11 cellular contexts compared by ENCODE assay signal in the genomic region with DNA sequence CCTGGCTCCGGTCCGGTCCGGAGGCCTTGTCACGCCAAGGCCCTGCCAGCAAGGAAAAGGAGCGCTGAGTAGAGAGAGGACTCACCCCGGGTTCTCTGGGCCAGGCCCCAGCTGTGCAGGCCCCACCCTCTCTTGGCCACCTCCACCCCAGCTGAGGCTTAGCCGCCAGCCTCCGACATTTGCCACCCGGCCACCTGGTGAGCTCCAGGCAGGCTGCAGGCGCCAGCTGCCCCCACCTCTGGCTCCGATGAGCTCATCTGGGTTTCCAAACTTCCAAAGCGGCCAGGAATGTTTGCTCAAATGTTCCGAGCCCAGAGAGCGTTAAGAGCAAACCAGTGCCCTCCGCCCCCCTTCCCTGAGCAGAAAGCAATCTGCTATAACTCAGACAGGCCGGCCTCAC. TPM values are rescaled to one million over a fixed set of nuclear protein-coding genes. Genes with fewer than 3 reads are reported as not detected.
DNase-seq lines count a peak whose midpoint lies in the region; ATAC-seq and TF ChIP-seq lines count a peak whose summit lies in the region.
"Had no signal": no experiment of that assay in that cellular context is flagged by ENCODE, and none has a peak within 500 bp of the region (broad histone marks: within the 10 kb centered on the region; RNA-seq: fewer than 3 reads in every experiment).

No MANE protein-coding gene starts in this region.

- H3K36me3 Mint-ChIP-seq in nephron (ENCODE audit: low read depth) (no peaks in the 10 kb centered on the region), Calu3 (ENCODE audit: insufficient read depth, unreplicated experiment) (no peaks in the 10 kb centered on the region)
- no peaks in the 10 kb centered on the region for H3K36me3 Mint-ChIP-seq in activated CD4-positive, alpha-beta memory T cell treated with anti-CD3 and anti-CD28 coated beads, Interleukin-2, amount 10 ng/mL, durations not matched to agents 7 days and 5 days (ENCODE audit: low read depth)

- no peak for ATAC-seq in HG03432 (IDR thresholded peaks at IDR 0.05; ENCODE audit: unreplicated experiment)

- no peaks in the 10 kb centered on the region for H3K9me3 Mint-ChIP-seq in nephron
- H3K9me3 Mint-ChIP-seq in activated CD4-positive, alpha-beta memory T cell treated with anti-CD3 and anti-CD28 coated beads, Interleukin-2, amount 10 ng/mL, durations not matched to agents 7 days and 5 days, result no peaks in the 10 kb centered on the region
- no peaks in the 10 kb centered on the region for H3K9me3 Mint-ChIP-seq in Calu3 (ENCODE audit: low read depth, unreplicated experiment)
- H3K9me3 Mint-ChIP-seq: CD4-positive, alpha-beta T cell; T-helper 1 cell treated with Interleukin-12 subunit alpha and Interleukin-12 subunit beta and Interleukin-4 antibody, amounts not matched to agents 30 μg/mL and 1 μg/mL, for 36 hours had no signal

- H3K27me3 Mint-ChIP-seq in nephron (ENCODE audit: low read depth), result peaks cover 41% of the 10 kb centered on the region
- H3K27me3 Mint-ChIP-seq in activated CD4-positive, alpha-beta memory T cell treated with anti-CD3 and anti-CD28 coated beads, Interleukin-2, amount 10 ng/mL, durations not matched to agents 7 days and 5 days, result peaks cover 7% of the 10 kb centered on the region
- peaks cover 49% of the 10 kb centered on the region for H3K27me3 Mint-ChIP-seq in Calu3 (ENCODE audit: unreplicated experiment)

- no TSS peak for BruUV-seq in Calu3 (replicated peaks; lab: Mats Ljungman, UMichigan)

- H3K4me3 ChIP-seq in AG09309 (ENCODE audit: control insufficient read depth, low read depth, low read length), result no peak overlapping the region

- POLR2A ChIA-PET in activated CD4-positive, alpha-beta memory T cell treated with anti-CD3 and anti-CD28 coated beads, Interleukin-2, amount 10 ng/mL, durations not matched to agents 7 days and 5 days (lab: Charles Lee), result no interaction called here

- intact Hi-C loops in Calu3 (cut with micrococcal nuclease; ENCODE audit: unreplicated experiment), result no loop called here

- H3K4me1 Mint-ChIP-seq in nephron (peaks cover 33% of the 10 kb centered on the region), Calu3 (ENCODE audit: low read depth, unreplicated experiment) (no peaks in the 10 kb centered on the region)
- no peaks in the 10 kb centered on the region for H3K4me1 Mint-ChIP-seq in activated CD4-positive, alpha-beta memory T cell treated with anti-CD3 and anti-CD28 coated beads, Interleukin-2, amount 10 ng/mL, durations not matched to agents 7 days and 5 days

- TF ChIP-seq CTCF in AG09309 (IDR thresholded peaks at IDR 0.05; ENCODE audit: control insufficient read depth, insufficient read depth, low read depth, low read length, missing control alignments) (no peak), nephron (IDR thresholded peaks at IDR 0.05; ENCODE audit: unreplicated experiment in 3 of 3) (no peak), Calu3 (IDR thresholded peaks at IDR 0.05; ENCODE audit: unreplicated experiment) (no peak)

- peak overlapping the region in 2 of 3 experiments; percentile 76 to 77 for H3K27ac Mint-ChIP-seq in nephron
- no peak overlapping the region for H3K27ac Mint-ChIP-seq in activated CD4-positive, alpha-beta memory T cell treated with anti-CD3 and anti-CD28 coated beads, Interleukin-2, amount 10 ng/mL, durations not matched to agents 7 days and 5 days
- no peak overlapping the region for H3K27ac Mint-ChIP-seq in Calu3 (ENCODE audit: unreplicated experiment)
- H3K27ac Mint-ChIP-seq: CD4-positive, alpha-beta T cell; T-helper 1 cell treated with Interleukin-12 subunit alpha and Interleukin-12 subunit beta and Interleukin-4 antibody, amounts not matched to agents 30 μg/mL and 1 μg/mL, for 36 hours had no signal

- peak; percentile 18 for DNase-seq in AG09309 (ENCODE audit: low read depth)
- DNase-seq in NCI-H2196 (lab: John Stamatoyannopoulos, UW; ENCODE audit: unreplicated experiment), result peak; percentile 53
- peak; percentile 80 for DNase-seq in fibroblast of peridontal ligament (ENCODE audit: extremely low read depth)
- DNase-seq in stimulated activated naive CD4-positive, alpha-beta T cell treated with Interleukin-2 at 50 U/mL for 16 hours (lab: John Stamatoyannopoulos, UW), result no peak
- DNase-seq in activated CD4-positive, alpha-beta memory T cell treated with anti-CD3 and anti-CD28 coated beads, Interleukin-2, amount 10 ng/mL, durations not matched to agents 7 days and 5 days, result no peak
- no peak for DNase-seq in Calu3
- DNase-seq: activated gamma-delta T cell; CD4-positive, alpha-beta T cell had no signal

- H3K4me3 Mint-ChIP-seq in nephron (no peak overlapping the region), Calu3 (ENCODE audit: low read depth, unreplicated experiment) (no peak overlapping the region)
- H3K4me3 Mint-ChIP-seq in activated CD4-positive, alpha-beta memory T cell treated with anti-CD3 and anti-CD28 coated beads, Interleukin-2, amount 10 ng/mL, durations not matched to agents 7 days and 5 days, result no peak overlapping the region
- H3K4me3 Mint-ChIP-seq: CD4-positive, alpha-beta T cell; T-helper 1 cell treated with Interleukin-12 subunit alpha and Interleukin-12 subunit beta and Interleukin-4 antibody, amounts not matched to agents 30 μg/mL and 1 μg/mL, for 36 hours had no signal

- CTCF ChIA-PET in activated CD4-positive, alpha-beta memory T cell treated with anti-CD3 and anti-CD28 coated beads, Interleukin-2, amount 10 ng/mL, durations not matched to agents 7 days and 5 days (lab: Charles Lee), result interaction anchor here (0.6 kb wide), 1 partner anchor 1135 kb away, joined by 5 read pairs; no protein-coding TSS in a partner anchor
- CTCF ChIA-PET in Calu3 (lab: Charles Lee), result interaction anchor here (0.6 to 0.7 kb wide), 2 partner anchors 70 to 431 kb away, joined by 3 read pairs; no protein-coding TSS in a partner anchor

RNA-seq across cellular contexts. Expression of a gene that starts 9.0 kb away (rescaled TPM):
- under 1 TPM; 0.35 to 0.40 TPM for total RNA-seq in activated CD4-positive, alpha-beta memory T cell treated with anti-CD3 and anti-CD28 coated beads, Interleukin-2, amount 10 ng/mL, durations not matched to agents 7 days and 5 days
- 1.7 and 2.3 TPM in 2 replicates for total RNA-seq in Calu3 (2022)

Comparison
In these comparisons a context has a peak if more than half of its experiments do, and no peak if none do; other contexts are left out.
1. DNase-seq: peak in AG09309 (single experiment), NCI-H2196 (single experiment) and fibroblast of peridontal ligament (single experiment); none in stimulated activated naive CD4-positive, alpha-beta T cell treated with Interleukin-2 at 50 U/mL for 16 hours (single experiment), activated CD4-positive, alpha-beta memory T cell treated with anti-CD3 and anti-CD28 coated beads, Interleukin-2, amount 10 ng/mL, durations not matched to agents 7 days and 5 days (single experiment) and Calu3 (single experiment).
2. H3K27ac Mint-ChIP-seq: peak in nephron (2 of 3); none in activated CD4-positive, alpha-beta memory T cell treated with anti-CD3 and anti-CD28 coated beads, Interleukin-2, amount 10 ng/mL, durations not matched to agents 7 days and 5 days (single experiment) and Calu3 (single experiment).